25 cellular contexts compared by ENCODE assay signal in the genomic region with DNA sequence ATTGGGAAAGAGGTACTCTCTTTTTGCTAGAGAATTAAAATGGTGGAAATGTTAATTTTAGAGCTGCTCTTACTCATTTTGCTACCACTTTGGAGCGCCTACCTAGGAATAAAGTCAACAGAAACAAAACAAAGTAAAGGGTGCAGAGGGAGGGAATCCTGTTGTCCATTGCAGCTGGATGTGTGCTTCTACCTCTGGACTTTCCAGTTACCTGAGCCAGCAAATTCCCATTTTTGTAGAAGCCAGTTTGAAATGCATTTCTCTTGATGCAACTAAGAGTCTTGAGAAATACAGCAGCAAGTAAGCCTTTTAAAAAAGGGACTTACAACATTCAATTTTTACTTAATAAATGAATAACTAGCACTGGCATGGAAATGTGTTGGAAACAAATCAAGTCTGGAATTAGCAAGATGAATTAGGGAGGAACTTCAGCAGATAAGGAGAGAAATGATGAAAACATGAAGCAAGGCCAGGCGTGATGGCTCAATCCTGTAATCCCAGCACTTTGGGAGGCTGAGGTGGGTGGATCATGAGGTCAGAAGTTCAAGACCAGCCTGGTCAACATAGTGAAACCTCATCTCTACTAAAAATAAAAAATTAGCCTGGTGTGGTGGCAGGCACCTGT.
A peak's percentile ranks its signal among the peaks of the same experiment; 100 is the strongest.
DNase-seq lines count a peak whose midpoint lies in the region; ATAC-seq and TF ChIP-seq lines count a peak whose summit lies in the region.
"Had no signal": no experiment of that assay in that cellular context is flagged by ENCODE, and none has a peak within 500 bp of the region (broad histone marks: within the 10 kb centered on the region; RNA-seq: fewer than 3 reads in every experiment).

No MANE protein-coding gene starts in this region.

- intact Hi-C loops in Right ventricle myocardium superior (cut with DNase I): no loop called here
- intact Hi-C loops in left ventricle myocardium inferior (cut with micrococcal nuclease): no loop called here
- intact Hi-C loops in sciatic nerve (cut with DNase I): no loop called here
- intact Hi-C loops in lower lobe of right lung (cut with DNase I): no loop called here

- H3K27me3 ChIP-seq in left ventricle myocardium inferior (ENCODE audit: low read depth) (no peaks in the 10 kb centered on the region), lower lobe of right lung (ENCODE audit: low read depth) (no peaks in the 10 kb centered on the region)
- H3K27me3 ChIP-seq: BLaER1 treated with 17β-estradiol and CSF1 and Interleukin-3, amounts not matched to agents 10 nM and 100 nM had no signal

- H3K4me3 ChIP-seq in left ventricle myocardium inferior (no peak overlapping the region), lower lobe of right lung (no peak overlapping the region), foreskin fibroblast (ENCODE audit: low read depth in 1 of 2, low read length in 2 of 2) (no peak overlapping the region)
- H3K4me3 ChIP-seq: BLaER1 treated with 17β-estradiol and CSF1 and Interleukin-3, amounts not matched to agents 10 nM and 100 nM had no signal

- ATAC-seq in Right ventricle myocardium superior (ENCODE audit: poor library complexity): peak; percentile 60
- ATAC-seq in left lobe of liver: peak; percentile 23
- ATAC-seq in sciatic nerve: peak; percentile 36
- ATAC-seq in lower lobe of right lung: no peak
- ATAC-seq in GM21723 (IDR thresholded peaks at IDR 0.05; ENCODE audit: unreplicated experiment): no peak

- H3K36me3 ChIP-seq in left ventricle myocardium inferior: no peaks in the 10 kb centered on the region
- H3K36me3 ChIP-seq in lower lobe of right lung: no peaks in the 10 kb centered on the region
- H3K36me3 ChIP-seq: BLaER1 treated with 17β-estradiol and CSF1 and Interleukin-3, amounts not matched to agents 10 nM and 100 nM had no signal

- no peaks in the 10 kb centered on the region for H3K9me3 ChIP-seq in left ventricle myocardium inferior (replicated peaks)
- H3K9me3 ChIP-seq in lower lobe of right lung: no peaks in the 10 kb centered on the region
- H3K9me3 ChIP-seq: BLaER1 treated with 17β-estradiol and CSF1 and Interleukin-3, amounts not matched to agents 10 nM and 100 nM had no signal

- DNase-seq in Right ventricle myocardium superior (no peak), left ventricle myocardium inferior (no peak), amniotic epithelial cell (ENCODE audit: low read depth) (peak; percentile 53), left lobe of liver (ENCODE audit: low spot score) (no peak), sciatic nerve (ENCODE audit: low spot score) (no peak), lower lobe of right lung (no peak), foreskin fibroblast (no peak)
- DNase-seq: CD4-positive, alpha-beta T cell; COR-L47; DMS53; GOT3; HCEC 1CT; MM.1S; NCI-H1048; NCI-H1417; NCI-H1694; NCI-H2029 treated with DMSO at 0.1 percent for 48 hours; NCI-H2227 treated with DMSO at 0.1 percent for 48 hours; NCI-H510A; NCI-H69; RPMI8226; SHP77 treated with DMSO at 0.1 percent for 48 hours had no signal

- H3K4me1 ChIP-seq in left ventricle myocardium inferior: no peaks in the 10 kb centered on the region
- H3K4me1 ChIP-seq in lower lobe of right lung: no peaks in the 10 kb centered on the region

- H3K27ac ChIP-seq in left ventricle myocardium inferior (replicated peaks) (no peak overlapping the region), lower lobe of right lung (no peak overlapping the region)
- H3K27ac ChIP-seq: BLaER1 treated with 17β-estradiol and CSF1 and Interleukin-3, amounts not matched to agents 10 nM and 100 nM; KMS-11 had no signal

- TF ChIP-seq CTCF in left ventricle myocardium inferior (IDR thresholded peaks at IDR 0.05; ENCODE audit: borderline replicate concordance) (no peak), lower lobe of right lung (IDR thresholded peaks at IDR 0.05) (no peak), foreskin fibroblast (IDR thresholded peaks at IDR 0.05; ENCODE audit: low read depth, low read length) (no peak)

Comparison
In these comparisons a context has a peak if more than half of its experiments do, and no peak if none do; other contexts are left out.
1. ATAC-seq: peak in Right ventricle myocardium superior (single experiment), left lobe of liver (single experiment) and sciatic nerve (single experiment); none in lower lobe of right lung (0 of 2) and GM21723 (single experiment).